14 cellular contexts compared by ENCODE assay signal in the genomic region with DNA sequence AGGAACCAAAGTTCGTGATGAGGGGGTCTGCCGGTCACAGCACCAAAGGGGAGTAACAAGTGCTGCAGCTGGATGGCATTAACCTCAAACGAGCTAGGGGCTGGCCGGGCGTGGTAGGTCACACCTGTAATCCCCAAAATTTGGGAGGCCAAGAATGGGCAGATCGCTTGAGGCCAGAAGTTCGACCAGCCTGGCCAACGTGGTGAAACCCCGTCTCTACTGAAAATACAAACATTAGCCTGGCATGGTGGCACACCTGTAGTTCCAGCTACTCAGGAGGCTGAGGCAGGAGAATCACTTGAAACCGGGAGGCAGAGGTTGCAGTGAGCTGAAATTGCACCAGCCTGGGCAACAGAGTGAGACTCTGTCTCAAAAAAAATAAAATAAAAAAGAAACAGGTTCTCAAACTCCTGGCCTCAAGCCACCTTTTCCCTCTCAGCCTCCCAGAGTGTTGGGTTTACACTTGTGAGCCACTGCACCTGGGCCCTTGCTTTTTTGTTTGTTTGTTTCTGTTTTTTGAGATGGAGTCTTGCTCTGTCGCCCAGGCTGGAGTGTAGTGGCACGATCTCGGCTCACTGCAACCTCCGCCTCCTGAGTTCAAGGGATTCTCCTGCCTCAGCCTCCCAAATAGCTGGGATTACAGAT. TPM values are rescaled to one million over a fixed set of nuclear protein-coding genes. Genes with fewer than 3 reads are reported as not detected.
DNase-seq lines count a peak whose midpoint lies in the region; ATAC-seq, FAIRE-seq and TF ChIP-seq lines count a peak whose summit lies in the region.
"Not testable (repeated sequence)": the region's sequence is repeated elsewhere in the genome, so short reads cannot be mapped to it uniquely, and the experiment has no call there.
"Had no signal": no experiment of that assay in that cellular context is flagged by ENCODE, and none has a peak within 500 bp of the region (broad histone marks: within the 10 kb centered on the region; RNA-seq: fewer than 3 reads in every experiment).

No MANE protein-coding gene starts in this region.

- TF ChIP-seq RAD21 in GM12878 (IDR thresholded peaks at IDR 0.05; ENCODE audit: insufficient read depth, low read depth, low read length), result not testable (repeated sequence)

- H3K27ac ChIP-seq in OCI-LY3 (ENCODE audit: low read length), result not testable (repeated sequence)
- H3K27ac ChIP-seq in GM12878 (ENCODE audit: control insufficient read depth, insufficient read depth) (peak overlapping the region; percentile 85), spleen (peak overlapping the region in 5 of 8 donors; percentile 54 to 79 (median 57))

- TF ChIP-seq EP300 in GM12878 (IDR thresholded peaks at IDR 0.05; ENCODE audit: borderline replicate concordance in 1 of 2, control insufficient read depth in 1 of 2, low read depth in 2 of 2, low read length in 2 of 2), result not testable (repeated sequence)

- TF ChIP-seq CTCF in OCI-LY3 (IDR thresholded peaks at IDR 0.05; ENCODE audit: low read depth, low read length); activated CD8-positive, alpha-beta T cell treated with anti-CD3 and anti-CD28 coated beads for 36 hours (IDR thresholded peaks at IDR 0.05); GM12878 (IDR thresholded peaks at IDR 0.05 in 2 of 3, conservative IDR thresholded peaks at IDR 0.05 in 1 of 3; ENCODE audit: control insufficient read depth in 2 of 3, extremely low read depth in 1 of 3, insufficient read depth in 1 of 3, low read depth in 3 of 3, low read length in 3 of 3); spleen (IDR thresholded peaks at IDR 0.05 in 8 of 11, conservative IDR thresholded peaks at IDR 0.05 in 3 of 11): not testable (repeated sequence)

- not testable (repeated sequence) for H3K9ac ChIP-seq in OCI-LY3 (ENCODE audit: low read length)
- H3K9ac ChIP-seq in GM12878 (ENCODE audit: control insufficient read depth, insufficient read depth, low read length), result peak overlapping the region; percentile 8; the same call in 1 of the 2 replicates

- H3K4me1 Mint-ChIP-seq in activated CD8-positive, alpha-beta T cell treated with anti-CD3 and anti-CD28 coated beads for 36 hours (ENCODE audit: low read depth), result peaks cover 12% of the 10 kb centered on the region

- not testable (repeated sequence) for H3K9me3 Mint-ChIP-seq in activated CD8-positive, alpha-beta T cell treated with anti-CD3 and anti-CD28 coated beads for 36 hours

- not testable (repeated sequence) for H3K27ac Mint-ChIP-seq in activated CD8-positive, alpha-beta T cell treated with anti-CD3 and anti-CD28 coated beads for 36 hours

- RAD21 ChIA-PET in GM12878 (lab: Charles Lee; ENCODE audit: unreplicated experiment), result interaction anchor here (0.6 to 4.7 kb wide), 10 partner anchors 8 to 160 kb away, joined by 3 to 61 read pairs (median 4); no protein-coding TSS in a partner anchor

- DNase-seq in activated CD8-positive, alpha-beta T cell treated with anti-CD3 and anti-CD28 coated beads for 36 hours; GM12878 (ENCODE audit: low read depth, low spot score): not testable (repeated sequence)
- peak; percentile 27 for DNase-seq in spleen

- peaks cover 16% of the 10 kb centered on the region for H3K27me3 ChIP-seq in OCI-LY3 (ENCODE audit: low read depth, low read length)
- not testable (repeated sequence) for H3K27me3 ChIP-seq in GM12878 (replicated peaks in 1 of 2; ENCODE audit: control insufficient read depth in 2 of 2, insufficient read depth in 2 of 2, low read length in 1 of 2); spleen (replicated peaks in 1 of 7)

- 15% methylated on average over 12 of the region's 14 CpGs for WGBS in GM12878 (ENCODE audit: insufficient coverage, insufficient replicate concordance, low lambda C conversion rate, missing lambda C conversion rate)
- 70 to 77% (median 72%) methylated on average over 12 to 14 of the region's 14 CpGs for WGBS in spleen, 5 donors

- not testable (repeated sequence) for H4K20me1 ChIP-seq in OCI-LY3 (ENCODE audit: insufficient read depth, low read length); GM12878 (ENCODE audit: control insufficient read depth, insufficient read depth)

- CTCF ChIA-PET in activated CD8-positive, alpha-beta T cell treated with anti-CD3 and anti-CD28 coated beads for 36 hours (lab: Charles Lee), result not testable (repeated sequence)
- CTCF ChIA-PET in GM12878 (lab: Yijun Ruan, JAX), result interaction anchor here (0.6 to 5.1 kb wide), 2 partner anchors 19 to 72 kb away, joined by 4 to 37 read pairs; no protein-coding TSS in a partner anchor

- not testable (repeated sequence) for BruUV-seq in GM12878 (replicated peaks; lab: Mats Ljungman, UMichigan)

- in situ Hi-C loops in GM12878 (cut with MboI), result not testable (repeated sequence)

- POLR2A ChIA-PET in activated CD8-positive, alpha-beta T cell treated with anti-CD3 and anti-CD28 coated beads for 36 hours (lab: Charles Lee), result interaction anchor here (0.6 to 1.4 kb wide), 4 partner anchors 10 to 142 kb away, joined by 3 to 7 read pairs (median 3); a partner anchor contains a TSS
- POLR2A ChIA-PET in GM12878 (lab: Charles Lee), result interaction anchor here (0.6 to 2.1 kb wide), 6 partner anchors 9 to 163 kb away, joined by 3 to 14 read pairs (median 4); no protein-coding TSS in a partner anchor

- H3K79me2 ChIP-seq in OCI-LY3 (ENCODE audit: low read length); GM12878 (ENCODE audit: control insufficient read depth, insufficient read depth, low read length): not testable (repeated sequence)

- SMC1A ChIA-PET in GM12878 (lab: Charles Lee; ENCODE audit: uncharacterized antibody, unreplicated experiment), result interaction anchor here (0.8 to 5.7 kb wide), 7 partner anchors 8 to 160 kb away, joined by 3 to 40 read pairs (median 4); no protein-coding TSS in a partner anchor

- H3K4me3 ChIP-seq in OCI-LY3 (ENCODE audit: low read length); spleen: not testable (repeated sequence)
- peak overlapping the region; percentile 40; the same call in 1 of the 2 replicates for H3K4me3 ChIP-seq in GM12878

- not testable (repeated sequence) for TF ChIP-seq POLR2A in GM12878 (IDR thresholded peaks at IDR 0.05; ENCODE audit: low read depth, low read length); spleen (IDR thresholded peaks at IDR 0.05)

- not testable (repeated sequence) for H2AFZ ChIP-seq in OCI-LY3 (ENCODE audit: low read depth, low read length); GM12878 (ENCODE audit: control insufficient read depth, low read depth, low read length)

- not testable (repeated sequence) for H3K9me3 ChIP-seq in OCI-LY3 (ENCODE audit: insufficient read depth, low read length); GM12878 (replicated peaks; ENCODE audit: control insufficient read depth, insufficient read depth, low read length); spleen

- H3K4me1 ChIP-seq in OCI-LY3 (ENCODE audit: low read length), result not testable (repeated sequence)
- H3K4me1 ChIP-seq in GM12878 (ENCODE audit: control insufficient read depth, insufficient read depth, low read length), result peaks cover 45% of the 10 kb centered on the region
- H3K4me1 ChIP-seq in spleen, result peaks cover 0 to 26% (median 13%) of the 10 kb centered on the region in 6 donors

- ATAC-seq in GM18907 (IDR thresholded peaks at IDR 0.05; ENCODE audit: unreplicated experiment) (peak; percentile 2), HG02798 (IDR thresholded peaks at IDR 0.05; ENCODE audit: poor library complexity, unreplicated experiment) (peak; percentile 1), HG03457 (IDR thresholded peaks at IDR 0.05; ENCODE audit: unreplicated experiment) (peak; percentile 2)
- not testable (repeated sequence) for ATAC-seq in activated CD8-positive, alpha-beta T cell treated with anti-CD3 and anti-CD28 coated beads for 36 hours; GM12878

- H3K4me3 Mint-ChIP-seq in activated CD8-positive, alpha-beta T cell treated with anti-CD3 and anti-CD28 coated beads for 36 hours, result peak overlapping the region; percentile 22

- H3K36me3 Mint-ChIP-seq in activated CD8-positive, alpha-beta T cell treated with anti-CD3 and anti-CD28 coated beads for 36 hours (ENCODE audit: low read depth), result not testable (repeated sequence)

- H3K36me3 ChIP-seq in OCI-LY3 (replicated peaks; ENCODE audit: low read depth, low read length); GM12878 (ENCODE audit: control insufficient read depth in 2 of 2, insufficient read depth in 2 of 2, low read length in 1 of 2); spleen: not testable (repeated sequence)

- intact Hi-C loops in activated CD8-positive, alpha-beta T cell treated with anti-CD3 and anti-CD28 coated beads for 36 hours (cut with micrococcal nuclease), result loop anchor here (10.0 kb wide), 1 partner anchor 581 kb away; no protein-coding TSS in a partner anchor
- intact Hi-C loops in GM12878 (cut with micrococcal nuclease; ENCODE audit: unreplicated experiment), result loop anchor here (1.0 to 5.0 kb wide), 4 partner anchors 10 to 36 kb away; a partner anchor contains a TSS
- intact Hi-C loops in spleen (cut with DNase I; ENCODE audit: low total_unique reads), result not testable (repeated sequence)

- not testable (repeated sequence) for FAIRE-seq in GM12878 (lab: Jason Lieb, UNC)

- not testable (repeated sequence) for H3K27me3 Mint-ChIP-seq in activated CD8-positive, alpha-beta T cell treated with anti-CD3 and anti-CD28 coated beads for 36 hours

- H3K4me2 ChIP-seq in OCI-LY3 (ENCODE audit: low read length) (peak overlapping the region; percentile 76; the same call in 1 of the 2 replicates), GM12878 (ENCODE audit: control insufficient read depth, insufficient read depth) (peak overlapping the region; percentile 87)

RNA-seq across cellular contexts. Expression of a gene that starts 9.4 kb away (rescaled TPM):
- total RNA-seq in activated CD8-positive, alpha-beta T cell treated with anti-CD3 and anti-CD28 coated beads for 36 hours, result 10 to 100 TPM; 40.2 to 44.0 TPM
- 55.1 and 58.6 TPM in 2 replicates for total RNA-seq in GM12878 (2013; cell fraction: nucleolus; rRNA removed)
- total RNA-seq in GM12878 (2014; rRNA removed) (83.7 and 84.4 TPM in 2 replicates), GM12878 (2014; rRNA removed; fragmentation: Illumina TruSeq; extraction: Trizol) (48.0 and 51.9 TPM in 2 replicates), GM12878 (2021) (123 and 131 TPM in 2 replicates), spleen (10 to 100 TPM; 43.8 to 59.7 (median 56.1) TPM)
- polyA plus RNA-seq in GM12878 (2011; ENCODE audit: low read depth), result 43.3 TPM
- polyA plus RNA-seq in GM12878 (2011; rRNA removed) (95.7 and 128 TPM in 2 replicates), GM12878 (2014; fragmentation: Illumina TruSeq; extraction: Trizol) (69.3 and 85.9 TPM in 2 replicates), GM12878 (2014; fragmentation: Nextera tagmentation; extraction: Ambion mirVana) (10 to 100 TPM; 24.4 to 35.2 TPM), GM12878 (2014; rRNA removed) (70.3 and 74.0 TPM in 2 replicates), GM12878 (2016; fragmentation: Nextera tagmentation; extraction: Ambion mirVana) (100 to 1,000 TPM; 119 to 139 TPM), spleen (10 to 100 TPM; 10.7 to 15.2 (median 15.2) TPM)
- polyA plus RNA-seq in GM12878 (2011; cell fraction: cytosol; rRNA removed), result 50.6 and 51.7 TPM in 2 replicates
- polyA plus RNA-seq in GM12878 (2011; cell fraction: nucleus; rRNA removed), result 30.8 and 36.2 TPM in 2 replicates
- polyA plus RNA-seq in GM12878 (2012), result 63.2 and 89.0 TPM in 2 replicates
- 43.7 and 60.8 TPM in 2 replicates for polyA minus RNA-seq in GM12878 (2011; rRNA and poly(A)+ RNA removed)
- 33.3 and 55.7 TPM in 2 replicates for polyA minus RNA-seq in GM12878 (2011; cell fraction: cytosol; rRNA and poly(A)+ RNA removed)
- polyA minus RNA-seq in GM12878 (2011; cell fraction: nucleus; rRNA and poly(A)+ RNA removed), result 19.8 and 42.3 TPM in 2 replicates

RNA-seq across cellular contexts. Expression of a gene that starts 57.8 kb away (rescaled TPM):
- total RNA-seq in activated CD8-positive, alpha-beta T cell treated with anti-CD3 and anti-CD28 coated beads for 36 hours, result 10 to 100 TPM; 24.7 to 25.7 TPM
- 0.23 and 0.29 TPM in 2 replicates for total RNA-seq in GM12878 (2013; cell fraction: nucleolus; rRNA removed)
- total RNA-seq in GM12878 (2014; rRNA removed), result 2.6 and 3.3 TPM in 2 replicates
- 0.51 and 0.89 TPM in 2 replicates for total RNA-seq in GM12878 (2014; rRNA removed; fragmentation: Illumina TruSeq; extraction: Trizol)
- total RNA-seq in GM12878 (2021), result 2.0 and 2.3 TPM in 2 replicates
- polyA plus RNA-seq in GM12878 (2011; ENCODE audit: low read depth), result not detected
- 0.16 and 0.35 TPM in 2 replicates for polyA plus RNA-seq in GM12878 (2011; rRNA removed)
- polyA plus RNA-seq in GM12878 (2011; cell fraction: cytosol; rRNA removed), result 0.49 and 0.57 TPM in 2 replicates
- polyA plus RNA-seq in GM12878 (2011; cell fraction: nucleus; rRNA removed), result 1.0 and 1.2 TPM in 2 replicates
- 0.51 and 0.80 TPM in 2 replicates for polyA plus RNA-seq in GM12878 (2012)
- 0.29 and 0.50 TPM in 2 replicates for polyA plus RNA-seq in GM12878 (2014; fragmentation: Illumina TruSeq; extraction: Trizol)
- under 1 TPM; 0.24 TPM for polyA plus RNA-seq in GM12878 (2014; fragmentation: Nextera tagmentation; extraction: Ambion mirVana)
- polyA plus RNA-seq in GM12878 (2014; rRNA removed), result 2.2 and 2.3 TPM in 2 replicates
- polyA plus RNA-seq in GM12878 (2016; fragmentation: Nextera tagmentation; extraction: Ambion mirVana), result 1 to 10 TPM; 1.0 to 2.3 TPM
- polyA minus RNA-seq in GM12878 (2011; rRNA and poly(A)+ RNA removed), result 0.29 and 0.31 TPM in 2 replicates
- polyA minus RNA-seq in GM12878 (2011; cell fraction: cytosol; rRNA and poly(A)+ RNA removed), result not detected in 2 replicates
- 0.24 and 0.86 TPM in 2 replicates for polyA minus RNA-seq in GM12878 (2011; cell fraction: nucleus; rRNA and poly(A)+ RNA removed)
- 1 to 10 TPM; 1.1 to 4.7 (median 3.6) TPM for total RNA-seq in spleen
- 1 to 10 TPM; 2.8 to 7.2 (median 4.3) TPM for polyA plus RNA-seq in spleen
- total RNA-seq: astrocyte, Caco-2, cardiac muscle cell, H7, K562, psoas muscle, transverse colon had no signal
- polyA plus RNA-seq: cardiac muscle cell, K562 had no signal

Comparison
In these comparisons a context has a peak if more than half of its experiments do, and no peak if none do; other contexts are left out.
1. RNA of a gene that starts 57.8 kb away (total RNA-seq): 24.7 to 25.7 TPM in activated CD8-positive, alpha-beta T cell treated with anti-CD3 and anti-CD28 coated beads for 36 hours; 1.1 to 4.7 TPM in spleen and 0.23 to 3.3 TPM in GM12878; every median in the first group is over 4 times any median in the second.